ENCODE assay signal across 8 cellular contexts in genomic region chr6:32126880-32127279, GRCh38. TPM values are rescaled to one million over a fixed set of nuclear protein-coding genes. Genes with fewer than 3 reads are reported as not detected.
DNase-seq lines count a peak whose midpoint lies in the region; ATAC-seq and TF ChIP-seq lines count a peak whose summit lies in the region.
"Had no signal": no experiment of that assay in that cellular context is flagged by ENCODE, and none has a peak within 500 bp of the region (broad histone marks: within the 10 kb centered on the region; RNA-seq: fewer than 3 reads in every experiment).

No MANE protein-coding gene starts in this region.

- peak overlapping the region; percentile 84 for H3K9ac ChIP-seq in iPS-18a (ENCODE audit: low read length)

- H3K27ac Mint-ChIP-seq in activated CD8-positive, alpha-beta T cell treated with anti-CD3 and anti-CD28 coated beads for 36 hours: peak overlapping the region; percentile 97
- peak overlapping the region; percentile 99 for H3K27ac Mint-ChIP-seq in stimulated activated effector memory CD8-positive, alpha-beta T cell treated with anti-CD3 and anti-CD28 coated beads, Interleukin-12 subunit alpha, Interleukin-12 subunit beta, amount 100 ng/mL, for 72 hours

- H3K36me3 ChIP-seq in iPS-18a (ENCODE audit: control insufficient read depth, low read depth, low read length): peaks cover 14% of the 10 kb centered on the region

- POLR2A ChIA-PET in activated CD8-positive, alpha-beta T cell treated with anti-CD3 and anti-CD28 coated beads for 36 hours (lab: Charles Lee): interaction anchor here (1.0 to 4.2 kb wide), 2 partner anchors 9 to 155 kb away, joined by 3 to 23 read pairs; partner anchors contain the start of gene DXO

- intact Hi-C loops in activated CD8-positive, alpha-beta T cell treated with anti-CD3 and anti-CD28 coated beads for 36 hours (cut with micrococcal nuclease): no loop called here
- intact Hi-C loops in posterior cingulate gyrus (cut with DNase I): no loop called here

- no peaks in the 10 kb centered on the region for H3K9me3 ChIP-seq in iPS-18a (ENCODE audit: control insufficient read depth, low read depth, low read length)

- H3K4me1 Mint-ChIP-seq in activated CD8-positive, alpha-beta T cell treated with anti-CD3 and anti-CD28 coated beads for 36 hours (ENCODE audit: low read depth): peaks cover 37% of the 10 kb centered on the region
- H3K4me1 Mint-ChIP-seq in stimulated activated effector memory CD8-positive, alpha-beta T cell treated with anti-CD3 and anti-CD28 coated beads, Interleukin-12 subunit alpha, Interleukin-12 subunit beta, amount 100 ng/mL, for 72 hours: peaks cover 57% of the 10 kb centered on the region

- peaks cover 7% of the 10 kb centered on the region for H3K4me1 ChIP-seq in iPS-18a (ENCODE audit: control insufficient read depth, low read depth, low read length)

- peak overlapping the region; percentile 95 for H3K4me3 ChIP-seq in HFF-Myc (replicated peaks; ENCODE audit: low read depth, low read length)
- H3K4me3 ChIP-seq in iPS-18a (ENCODE audit: low read length): peak overlapping the region; percentile 90

- CTCF ChIA-PET in activated CD8-positive, alpha-beta T cell treated with anti-CD3 and anti-CD28 coated beads for 36 hours (lab: Charles Lee): interaction anchor here (0.8 to 4.4 kb wide), 3 partner anchors 9 to 66 kb away, joined by 3 to 41 read pairs (median 5); partner anchors contain the start of gene GPSM3

- no peaks in the 10 kb centered on the region for H3K27me3 ChIP-seq in iPS-18a (ENCODE audit: control insufficient read depth, insufficient read depth, low read length)

- no peak for TF ChIP-seq CTCF in HFF-Myc (IDR thresholded peaks at IDR 0.05; ENCODE audit: low read depth, low read length, missing control alignments)
- TF ChIP-seq CTCF in activated CD8-positive, alpha-beta T cell treated with anti-CD3 and anti-CD28 coated beads for 36 hours (IDR thresholded peaks at IDR 0.05): no peak

- no peak overlapping the region for H3K27ac ChIP-seq in iPS-18a (ENCODE audit: low read length)

- no peak for ATAC-seq in activated CD8-positive, alpha-beta T cell treated with anti-CD3 and anti-CD28 coated beads for 36 hours
- no peak for ATAC-seq in stimulated activated effector memory CD8-positive, alpha-beta T cell treated with anti-CD3 and anti-CD28 coated beads, Interleukin-12 subunit alpha, Interleukin-12 subunit beta, amount 100 ng/mL, for 72 hours
- ATAC-seq in HG03432 (IDR thresholded peaks at IDR 0.05; ENCODE audit: unreplicated experiment): no peak

- no peaks in the 10 kb centered on the region for H3K9me3 Mint-ChIP-seq in activated CD8-positive, alpha-beta T cell treated with anti-CD3 and anti-CD28 coated beads for 36 hours
- no peaks in the 10 kb centered on the region for H3K9me3 Mint-ChIP-seq in stimulated activated effector memory CD8-positive, alpha-beta T cell treated with anti-CD3 and anti-CD28 coated beads, Interleukin-12 subunit alpha, Interleukin-12 subunit beta, amount 100 ng/mL, for 72 hours

- H3K36me3 Mint-ChIP-seq in activated CD8-positive, alpha-beta T cell treated with anti-CD3 and anti-CD28 coated beads for 36 hours (ENCODE audit: low read depth): peaks cover 20% of the 10 kb centered on the region
- peaks cover 72% of the 10 kb centered on the region for H3K36me3 Mint-ChIP-seq in stimulated activated effector memory CD8-positive, alpha-beta T cell treated with anti-CD3 and anti-CD28 coated beads, Interleukin-12 subunit alpha, Interleukin-12 subunit beta, amount 100 ng/mL, for 72 hours

- no peak for DNase-seq in HFF-Myc (ENCODE audit: extremely low read depth, low read depth)
- no peak for DNase-seq in activated CD8-positive, alpha-beta T cell treated with anti-CD3 and anti-CD28 coated beads for 36 hours
- no peak for DNase-seq in stimulated activated effector memory CD8-positive, alpha-beta T cell treated with anti-CD3 and anti-CD28 coated beads, Interleukin-12 subunit alpha, Interleukin-12 subunit beta, amount 100 ng/mL, for 72 hours (ENCODE audit: low spot score in 2 of 2)
- no peak for DNase-seq in posterior cingulate gyrus
- DNase-seq in NCI-H446 (lab: John Stamatoyannopoulos, UW): no peak
- DNase-seq: OCI-M1 had no signal

- no peaks in the 10 kb centered on the region for H3K27me3 Mint-ChIP-seq in activated CD8-positive, alpha-beta T cell treated with anti-CD3 and anti-CD28 coated beads for 36 hours

- H3K4me3 Mint-ChIP-seq in activated CD8-positive, alpha-beta T cell treated with anti-CD3 and anti-CD28 coated beads for 36 hours: peak overlapping the region; percentile 98
- H3K4me3 Mint-ChIP-seq in stimulated activated effector memory CD8-positive, alpha-beta T cell treated with anti-CD3 and anti-CD28 coated beads, Interleukin-12 subunit alpha, Interleukin-12 subunit beta, amount 100 ng/mL, for 72 hours: peak overlapping the region; percentile 100

RNA-seq across cellular contexts. Expression of gene ATF6B, which starts 1.2 kb away (rescaled TPM):
- 10 to 100 TPM; 54.1 to 55.2 TPM for total RNA-seq in activated CD8-positive, alpha-beta T cell treated with anti-CD3 and anti-CD28 coated beads for 36 hours

RNA-seq across cellular contexts. Expression of gene FKBPL, which starts 3.2 kb away (rescaled TPM):
- total RNA-seq in activated CD8-positive, alpha-beta T cell treated with anti-CD3 and anti-CD28 coated beads for 36 hours: 1 to 10 TPM; 5.3 to 5.8 TPM

RNA-seq across cellular contexts. Expression of gene TNXB, which starts 17.7 kb away (rescaled TPM):
- total RNA-seq in activated CD8-positive, alpha-beta T cell treated with anti-CD3 and anti-CD28 coated beads for 36 hours: 1 to 10 TPM; 1.8 to 3.7 TPM

RNA-seq across cellular contexts. Expression of gene PRRT1, which starts 24.9 kb away (rescaled TPM):
- total RNA-seq in activated CD8-positive, alpha-beta T cell treated with anti-CD3 and anti-CD28 coated beads for 36 hours: 1 to 10 TPM; 1.1 to 1.6 TPM

RNA-seq across cellular contexts. Expression of gene PPT2, which starts 27.1 kb away (rescaled TPM):
- total RNA-seq in activated CD8-positive, alpha-beta T cell treated with anti-CD3 and anti-CD28 coated beads for 36 hours: 10 to 100 TPM; 14.4 to 21.7 TPM
